Comparison of ENCODE assay signal across 8 cellular contexts in the genomic region with DNA sequence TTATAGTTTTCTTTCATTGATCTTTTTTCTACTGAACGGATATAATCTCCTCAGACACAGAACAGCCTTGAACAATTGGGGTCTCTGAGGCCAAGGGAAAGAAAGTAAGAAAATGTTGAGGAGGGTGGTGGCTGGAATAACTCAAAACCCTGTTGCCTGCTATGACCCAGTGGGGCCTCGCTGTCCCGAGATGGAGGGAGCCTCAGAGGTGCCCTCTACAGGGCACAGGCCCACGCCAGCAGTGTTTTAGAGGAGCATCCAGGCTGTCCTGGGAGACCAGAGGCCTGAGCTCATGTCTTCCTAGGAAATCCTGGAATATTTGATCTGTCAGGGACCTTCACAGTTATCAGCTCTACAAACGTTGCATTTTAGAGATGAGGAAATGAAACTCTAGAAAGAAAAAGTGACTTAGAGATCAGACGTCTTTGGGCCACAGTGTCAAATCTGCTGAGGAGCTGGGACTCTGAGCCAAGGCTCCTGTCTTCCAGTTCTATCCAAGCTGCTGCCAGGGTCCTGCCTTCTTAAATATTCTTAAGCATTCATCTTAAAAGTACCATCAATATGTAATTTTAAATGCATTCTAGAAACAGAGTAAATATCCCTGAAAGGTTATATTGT. TPM values are rescaled to one million over a fixed set of nuclear protein-coding genes. Genes with fewer than 3 reads are reported as not detected.
DNase-seq lines count a peak whose midpoint lies in the region; ATAC-seq and TF ChIP-seq lines count a peak whose summit lies in the region.

No MANE protein-coding gene starts in this region.

- H3K4me3 Mint-ChIP-seq in T-helper 17 cell = no peak overlapping the region

- no peaks in the 10 kb centered on the region for H3K27me3 Mint-ChIP-seq in T-helper 17 cell

- no peak overlapping the region for H3K4me3 ChIP-seq in tibial nerve

- H3K27me3 ChIP-seq in tibial nerve = no peaks in the 10 kb centered on the region

- no peak for TF ChIP-seq EP300 in tibial nerve (IDR thresholded peaks at IDR 0.05)

- H3K9me3 ChIP-seq in T-helper 17 cell (ENCODE audit: control insufficient read depth, low read length, poor library complexity, severe bottlenecking) = no peaks in the 10 kb centered on the region
- no peaks in the 10 kb centered on the region for H3K9me3 ChIP-seq in tibial nerve

- peaks cover 6% of the 10 kb centered on the region for H3K4me1 Mint-ChIP-seq in T-helper 17 cell

- TF ChIP-seq CTCF in tibial nerve (IDR thresholded peaks at IDR 0.05) = peak; percentile 15 to 54 (median 46)

- peaks cover 0 to 61% (median 0%) of the 10 kb centered on the region in 3 donors for H3K36me3 ChIP-seq in tibial nerve

- H3K4me1 ChIP-seq in tibial nerve = no peaks in the 10 kb centered on the region

- H3K36me3 Mint-ChIP-seq in T-helper 17 cell (ENCODE audit: low read depth) = no peaks in the 10 kb centered on the region

- H3K27ac Mint-ChIP-seq in T-helper 17 cell = peak overlapping the region; percentile 84

- 32 to 35% methylated on average over 6 of the region's 6 CpGs for WGBS in tibial nerve, 2 donors

- no peak for TF ChIP-seq POLR2A in tibial nerve (IDR thresholded peaks at IDR 0.05)

- peak; percentile 51 for DNase-seq in DMS114 treated with DMSO at 0.1 percent for 48 hours (lab: John Stamatoyannopoulos, UW; ENCODE audit: unreplicated experiment)
- peak in 1 of 3 donors; percentile 18 for DNase-seq in T-helper 17 cell
- DNase-seq in dermis blood vessel endothelial cell = peak; percentile 53
- DNase-seq in medulla oblongata (ENCODE audit: extremely low spot score) = peak; percentile 21
- no peak for DNase-seq in tibial nerve (ENCODE audit: low spot score in 2 of 2)

- ATAC-seq in GM19351 (IDR thresholded peaks at IDR 0.05; ENCODE audit: unreplicated experiment) (peak; percentile 41), HG03460 (IDR thresholded peaks at IDR 0.05; ENCODE audit: unreplicated experiment) (peak; percentile 33), T-helper 17 cell (peak; percentile 72), HG03045 (IDR thresholded peaks at IDR 0.05; ENCODE audit: unreplicated experiment) (no peak)

- no peak overlapping the region for H3K27ac ChIP-seq in tibial nerve

RNA-seq across cellular contexts. Expression of a gene that starts 26.3 kb away (rescaled TPM):
- total RNA-seq in T-helper 17 cell = 1 to 10 TPM; 4.7 TPM
- 1.0 and 1.2 TPM in 2 replicates for total RNA-seq in dermis blood vessel endothelial cell
- total RNA-seq in tibial nerve = 10 to 100 TPM in 3 of 4 donors, 1 to 10 TPM in 1; 7.8 to 12.0 (median 11.5) TPM

RNA-seq across cellular contexts. Expression of a gene that starts 31.7 kb away (rescaled TPM):
- total RNA-seq in T-helper 17 cell = under 1 TPM; 0.21 to 0.40 TPM
- total RNA-seq in dermis blood vessel endothelial cell = 0.05 and 0.17 TPM in 2 replicates
- total RNA-seq in tibial nerve = 1 to 10 TPM; 2.7 to 3.6 (median 3.0) TPM

Comparison
In these comparisons a context has a peak if more than half of its experiments do, and no peak if none do; other contexts are left out.
1. DNase-seq: peak in DMS114 treated with DMSO at 0.1 percent for 48 hours (single experiment), dermis blood vessel endothelial cell (single experiment) and medulla oblongata (single experiment); none in tibial nerve (0 of 2).